9 cellular contexts compared by ENCODE assay signal in genomic region chr2:173048901-173049661, GRCh38. TPM values are rescaled to one million over a fixed set of nuclear protein-coding genes. Genes with fewer than 3 reads are reported as not detected.
DNase-seq lines count a peak whose midpoint lies in the region; ATAC-seq and TF ChIP-seq lines count a peak whose summit lies in the region.
"Had no signal": no experiment of that assay in that cellular context is flagged by ENCODE, and none has a peak within 500 bp of the region (broad histone marks: within the 10 kb centered on the region; RNA-seq: fewer than 3 reads in every experiment).

No MANE protein-coding gene starts in this region.

- peaks cover 77% of the 10 kb centered on the region for H3K4me1 Mint-ChIP-seq in Calu3 (ENCODE audit: low read depth, unreplicated experiment)
- H3K4me1 Mint-ChIP-seq in CD8-positive, alpha-beta T cell (ENCODE audit: low read depth), result no peaks in the 10 kb centered on the region

- no peaks in the 10 kb centered on the region for H3K27me3 ChIP-seq in CD8-positive, alpha-beta T cell (ENCODE audit: insufficient read depth, low read length)
- H3K27me3 ChIP-seq: neutrophil had no signal

- intact Hi-C loops in Calu3 (cut with micrococcal nuclease; ENCODE audit: unreplicated experiment), result no loop called here
- intact Hi-C loops in CD8-positive, alpha-beta T cell (cut with DNase I, micrococcal nuclease), result no loop called here

- ATAC-seq in GM19467 (IDR thresholded peaks at IDR 0.05; ENCODE audit: unreplicated experiment) (peak; percentile 83), HG03558 (IDR thresholded peaks at IDR 0.05; ENCODE audit: extremely low read depth, unreplicated experiment) (peak; percentile 81), SK-N-SH treated with all-trans-retinoic acid at 6 μM for 48 hours (peak; percentile 89)
- ATAC-seq in CD8-positive, alpha-beta T cell, result no peak

- no peaks in the 10 kb centered on the region for H3K36me3 ChIP-seq in CD8-positive, alpha-beta T cell (ENCODE audit: insufficient read depth, low read length)
- H3K36me3 ChIP-seq: neutrophil had no signal

- H3K4me3 ChIP-seq in fibroblast of mammary gland (ENCODE audit: control insufficient read depth, low read depth, low read length) (no peak overlapping the region), skeletal muscle cell (ENCODE audit: low read depth, low read length) (no peak overlapping the region)
- no peak overlapping the region for H3K4me3 ChIP-seq in CD8-positive, alpha-beta T cell (ENCODE audit: low read depth, low read length)

- DNase-seq in Calu3 (peak; percentile 83), fibroblast of mammary gland (ENCODE audit: low read depth) (peak; percentile 100), skeletal muscle cell (ENCODE audit: low read depth) (peak; percentile 98), NCI-H2107 treated with DMSO at 0.1 percent for 48 hours (lab: John Stamatoyannopoulos, UW; ENCODE audit: unreplicated experiment) (no peak)
- DNase-seq in CD8-positive, alpha-beta T cell, result no peak

- TF ChIP-seq CTCF in Calu3 (IDR thresholded peaks at IDR 0.05; ENCODE audit: unreplicated experiment), result no peak
- TF ChIP-seq CTCF in fibroblast of mammary gland (conservative IDR thresholded peaks at IDR 0.05; ENCODE audit: control insufficient read depth, insufficient read depth, low read depth, low read length), result no peak
- no peak for TF ChIP-seq CTCF in CD8-positive, alpha-beta T cell (IDR thresholded peaks at IDR 0.05)

- CTCF ChIA-PET in Calu3 (lab: Charles Lee), result interaction anchor here (0.6 to 1.0 kb wide), 3 partner anchors 13 to 192 kb away, joined by 3 to 7 read pairs (median 3); no protein-coding TSS in a partner anchor
- CTCF ChIA-PET in CD8-positive, alpha-beta T cell (lab: Charles Lee), result interaction anchor here (1.0 to 1.2 kb wide), 2 partner anchors 21 to 161 kb away, joined by 3 to 4 read pairs; no protein-coding TSS in a partner anchor

- no peaks in the 10 kb centered on the region for H3K9me3 ChIP-seq in CD8-positive, alpha-beta T cell (ENCODE audit: low read length)
- H3K9me3 ChIP-seq: neutrophil had no signal

- no peak overlapping the region for H3K27ac ChIP-seq in CD8-positive, alpha-beta T cell (ENCODE audit: low read depth, low read length)
- H3K27ac ChIP-seq: neutrophil had no signal

- POLR2A ChIA-PET in CD8-positive, alpha-beta T cell (lab: Charles Lee), result no interaction called here

- peak overlapping the region; percentile 95 for H3K27ac Mint-ChIP-seq in Calu3 (ENCODE audit: unreplicated experiment)
- H3K27ac Mint-ChIP-seq in CD8-positive, alpha-beta T cell, result no peak overlapping the region

- H3K36me3 Mint-ChIP-seq in Calu3 (ENCODE audit: insufficient read depth, unreplicated experiment), result peaks cover 12% of the 10 kb centered on the region
- H3K36me3 Mint-ChIP-seq in CD8-positive, alpha-beta T cell, result no peaks in the 10 kb centered on the region

- H3K27me3 Mint-ChIP-seq in Calu3 (ENCODE audit: unreplicated experiment), result no peaks in the 10 kb centered on the region
- peaks cover 2% of the 10 kb centered on the region for H3K27me3 Mint-ChIP-seq in CD8-positive, alpha-beta T cell (ENCODE audit: low read depth)

- BruUV-seq in Calu3 (replicated peaks; lab: Mats Ljungman, UMichigan), result no TSS peak

- H3K4me3 Mint-ChIP-seq in Calu3 (ENCODE audit: low read depth, unreplicated experiment), result peak overlapping the region; percentile 56
- H3K4me3 Mint-ChIP-seq in CD8-positive, alpha-beta T cell, result no peak overlapping the region

- no peaks in the 10 kb centered on the region for H3K4me1 ChIP-seq in CD8-positive, alpha-beta T cell (ENCODE audit: insufficient read depth, low read length)

- H3K9me3 Mint-ChIP-seq in Calu3 (ENCODE audit: low read depth, unreplicated experiment), result no peaks in the 10 kb centered on the region
- H3K9me3 Mint-ChIP-seq in CD8-positive, alpha-beta T cell, result no peaks in the 10 kb centered on the region

TF ChIP-seq in SK-N-SH treated with all-trans-retinoic acid at 6 μM for 48 hours, 23 proteins besides CTCF, POLR2A, EP300 and RAD21 (continues in another document):
- no peak for TF ChIP-seq CSDC2 (CRISPR knock-in tag; IDR thresholded peaks at IDR 0.05)
- TF ChIP-seq ZNF565 (CRISPR knock-in tag; conservative IDR thresholded peaks at IDR 0.05; ENCODE audit: low read depth), result no peak
- TF ChIP-seq TOX (CRISPR knock-in tag; IDR thresholded peaks at IDR 0.05; ENCODE audit: borderline replicate concordance), result peak; percentile 39; the same call in 1 of the 2 replicates
- TF ChIP-seq GLIS3 (CRISPR knock-in tag; IDR thresholded peaks at IDR 0.05), result no peak
- TF ChIP-seq CREB5 (CRISPR knock-in tag; IDR thresholded peaks at IDR 0.05; ENCODE audit: low read depth), result no peak
- TF ChIP-seq SNAI2 (CRISPR knock-in tag; IDR thresholded peaks at IDR 0.05), result no peak
- no peak for TF ChIP-seq ARNTL (CRISPR knock-in tag; IDR thresholded peaks at IDR 0.05; ENCODE audit: borderline replicate concordance, low read depth)
- no peak for TF ChIP-seq OSR1 (CRISPR knock-in tag; IDR thresholded peaks at IDR 0.05)
- TF ChIP-seq ZFP30 (CRISPR knock-in tag; IDR thresholded peaks at IDR 0.05), result no peak
- TF ChIP-seq ZC3H10 (CRISPR knock-in tag; IDR thresholded peaks at IDR 0.05), result no peak
- no peak for TF ChIP-seq PPARA (CRISPR knock-in tag; IDR thresholded peaks at IDR 0.05; ENCODE audit: borderline replicate concordance)
- TF ChIP-seq PATZ1 (CRISPR knock-in tag; IDR thresholded peaks at IDR 0.05; ENCODE audit: borderline replicate concordance), result 0 out of 2 replicates have a peak, but pooled peaks have one; percentile 10
- no peak for TF ChIP-seq RARB (CRISPR knock-in tag; IDR thresholded peaks at IDR 0.05)
- no peak for TF ChIP-seq ZNF70 (CRISPR knock-in tag; IDR thresholded peaks at IDR 0.05)
- TF ChIP-seq POU6F1 (CRISPR knock-in tag; IDR thresholded peaks at IDR 0.05; ENCODE audit: borderline replicate concordance, low read depth), result no peak
- TF ChIP-seq TSHZ2 (CRISPR knock-in tag; IDR thresholded peaks at IDR 0.05), result no peak

RNA-seq across cellular contexts. Expression of gene MAP3K20, which starts 26.6 kb away (rescaled TPM):
- 37.0 and 47.9 TPM in 2 replicates for total RNA-seq in Calu3 (2022)
- 1 to 10 TPM in 1 of 2 experiments, under 1 TPM in 1; 0.76 to 1.2 TPM for total RNA-seq in CD8-positive, alpha-beta T cell

Comparison
In these comparisons a context has a peak if more than half of its experiments do, and no peak if none do; other contexts are left out.
1. DNase-seq: peak in Calu3 (single experiment), fibroblast of mammary gland (single experiment) and skeletal muscle cell (single experiment); none in NCI-H2107 treated with DMSO at 0.1 percent for 48 hours (single experiment) and CD8-positive, alpha-beta T cell (0 of 7).
2. RNA of gene MAP3K20, which starts 26.6 kb away (total RNA-seq): 37.0 to 47.9 TPM in Calu3; 0.76 to 1.2 TPM in CD8-positive, alpha-beta T cell; every median in the first group is over 10 times any median in the second.